Comparison of ENCODE assay signal across 14 cellular contexts in the genomic region with DNA sequence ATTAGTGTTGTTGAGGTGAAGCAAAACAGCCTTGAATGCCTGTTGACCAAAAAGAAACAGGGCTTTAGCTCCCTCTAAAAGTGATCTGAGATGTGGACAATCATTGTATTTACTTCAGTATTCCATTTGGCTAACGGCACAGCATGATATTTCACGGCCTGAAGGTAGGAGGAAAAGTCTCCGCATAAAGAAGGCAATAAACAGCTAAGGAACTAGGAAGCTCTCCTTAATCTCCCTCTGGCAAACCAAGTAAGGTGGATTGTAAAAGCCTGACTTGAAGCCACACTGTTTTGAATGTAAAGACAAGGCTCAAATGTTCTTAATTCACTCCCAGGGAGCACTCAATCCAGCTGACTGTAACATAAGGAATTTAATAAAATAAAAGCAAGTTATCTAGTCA.
DNase-seq lines count a peak whose midpoint lies in the region; FAIRE-seq and TF ChIP-seq lines count a peak whose summit lies in the region.
"Had no signal": no experiment of that assay in that cellular context is flagged by ENCODE, and none has a peak within 500 bp of the region (broad histone marks: within the 10 kb centered on the region; RNA-seq: fewer than 3 reads in every experiment).

No MANE protein-coding gene starts in this region.

- H3K18ac ChIP-seq in H1 (ENCODE audit: extremely low read depth, low read length) = no peak overlapping the region

- no peak overlapping the region for H2BK120ac ChIP-seq in H1 (replicated peaks; ENCODE audit: low read depth, low read length)

- no peak for TF ChIP-seq RAD21 in H1 (IDR thresholded peaks at IDR 0.05 in 1 of 2, conservative IDR thresholded peaks at IDR 0.05 in 1 of 2; ENCODE audit: low read depth in 2 of 2, low read length in 2 of 2)

- peak overlapping the region; percentile 50 for H3K27ac Mint-ChIP-seq in nephron progenitor cell
- H3K27ac Mint-ChIP-seq in activated naive CD4-positive, alpha-beta T cell treated with anti-CD3 and anti-CD28 coated beads, Interleukin-2, amount 10 ng/mL, durations not matched to agents 7 days and 5 days = no peak overlapping the region
- H3K27ac Mint-ChIP-seq: CD8-positive, alpha-beta memory T cell; IgD-negative memory B cell had no signal

- 0 out of 2 replicates have a peak overlapping the region, but pooled peaks have one; percentile 71 for H2AFZ ChIP-seq in H1 (ENCODE audit: low read length)

- H3K23me2 ChIP-seq in H1 (ENCODE audit: low read depth, low read length) = no peaks in the 10 kb centered on the region; the same call in 1 of the 2 replicates

- H3K36me3 Mint-ChIP-seq in nephron progenitor cell (ENCODE audit: low read depth) = no peaks in the 10 kb centered on the region
- H3K36me3 Mint-ChIP-seq in activated naive CD4-positive, alpha-beta T cell treated with anti-CD3 and anti-CD28 coated beads, Interleukin-2, amount 10 ng/mL, durations not matched to agents 7 days and 5 days = no peaks in the 10 kb centered on the region
- H3K36me3 Mint-ChIP-seq: CD8-positive, alpha-beta memory T cell had no signal

- H2BK5ac ChIP-seq in H1 (ENCODE audit: low read depth, low read length) = no peak overlapping the region

- H4K91ac ChIP-seq in H1 (replicated peaks; ENCODE audit: insufficient read length, low read length) = no peak overlapping the region

- WGBS in H1 (ENCODE audit: extremely low coverage in 1 of 2, insufficient coverage in 1 of 2, insufficient read length in 1 of 2, insufficient replicate concordance in 2 of 2, low coverage in 1 of 2, low lambda C conversion rate in 2 of 2, missing lambda C conversion rate in 1 of 2), 2 experiments = 90% methylated on average over 3 of the region's 3 CpGs; no CpG with 5 or more reads in 1 of the 2 experiments

- CTCF ChIA-PET in H1 (lab: Charles Lee; ENCODE audit: partially characterized antibody) = interaction anchor here (0.6 to 1.3 kb wide), 3 partner anchors 21 to 158 kb away, joined by 3 to 4 read pairs (median 3); no protein-coding TSS in a partner anchor
- CTCF ChIA-PET in activated naive CD4-positive, alpha-beta T cell treated with anti-CD3 and anti-CD28 coated beads, Interleukin-2, amount 10 ng/mL, durations not matched to agents 7 days and 5 days (lab: Charles Lee) = no interaction called here

- TF ChIP-seq CTCF in H1 (IDR thresholded peaks at IDR 0.05; ENCODE audit: control extremely low read depth in 1 of 3, insufficient read depth in 1 of 3, low read depth in 1 of 3, low read length in 3 of 3) (no peak), nephron progenitor cell (IDR thresholded peaks at IDR 0.05) (no peak), brain microvascular endothelial cell (IDR thresholded peaks at IDR 0.05; ENCODE audit: low read depth, low read length, missing control alignments) (no peak)

- no peak for TF ChIP-seq EP300 in H1 (IDR thresholded peaks at IDR 0.05; ENCODE audit: borderline replicate concordance in 1 of 2, low read depth in 2 of 2, low read length in 2 of 2)

- H3K4me3 Mint-ChIP-seq in nephron progenitor cell = no peak overlapping the region
- H3K4me3 Mint-ChIP-seq in activated naive CD4-positive, alpha-beta T cell treated with anti-CD3 and anti-CD28 coated beads, Interleukin-2, amount 10 ng/mL, durations not matched to agents 7 days and 5 days = no peak overlapping the region
- H3K4me3 Mint-ChIP-seq: CD8-positive, alpha-beta memory T cell; H9; IgD-negative memory B cell had no signal

- no peaks in the 10 kb centered on the region for H3K36me3 ChIP-seq in H1 (ENCODE audit: control insufficient read depth in 2 of 4, insufficient read depth in 4 of 4, low read length in 3 of 4)
- H3K36me3 ChIP-seq in brain microvascular endothelial cell (replicated peaks) = no peaks in the 10 kb centered on the region

- no peak overlapping the region for H3K9ac ChIP-seq in H1 (replicated peaks in 1 of 4; ENCODE audit: extremely low read depth in 1 of 4, low read depth in 3 of 4, low read length in 3 of 4)

- no peak for TF ChIP-seq POLR2A in H1 (IDR thresholded peaks at IDR 0.05; ENCODE audit: control extremely low read depth in 1 of 2, low read depth in 2 of 2, low read length in 2 of 2)

- H3K23ac ChIP-seq in H1 (ENCODE audit: insufficient read length) = no peak overlapping the region

- POLR2A ChIA-PET in H1 (lab: Charles Lee; ENCODE audit: partially characterized antibody) = no interaction called here

- no peak overlapping the region for H3K14ac ChIP-seq in H1 (ENCODE audit: insufficient read length)

- H3K27me3 Mint-ChIP-seq in nephron progenitor cell (ENCODE audit: low read depth, poor library complexity) = no peaks in the 10 kb centered on the region
- H3K27me3 Mint-ChIP-seq in activated naive CD4-positive, alpha-beta T cell treated with anti-CD3 and anti-CD28 coated beads, Interleukin-2, amount 10 ng/mL, durations not matched to agents 7 days and 5 days = no peaks in the 10 kb centered on the region
- H3K27me3 Mint-ChIP-seq: CD8-positive, alpha-beta memory T cell; IgD-negative memory B cell had no signal

- H2BK20ac ChIP-seq in H1 (ENCODE audit: low read length) = no peak overlapping the region

- no peak overlapping the region for H2BK15ac ChIP-seq in H1 (ENCODE audit: low read length)

- H2BK12ac ChIP-seq in H1 (ENCODE audit: low read depth, low read length) = no peak overlapping the region

- H3K79me2 ChIP-seq in H1 (ENCODE audit: control insufficient read depth in 1 of 2, insufficient read depth in 2 of 2, low read length in 2 of 2) = no peaks in the 10 kb centered on the region

- no peaks in the 10 kb centered on the region for H4K20me1 ChIP-seq in H1 (replicated peaks in 1 of 2; ENCODE audit: control insufficient read depth in 1 of 2, insufficient read depth in 2 of 2, low read length in 2 of 2)

- DNase-seq in NCI-H82 (lab: John Stamatoyannopoulos, UW) (peak; percentile 44), NCI-H82 treated with DMSO at 0.1 percent for 48 hours (lab: John Stamatoyannopoulos, UW; ENCODE audit: unreplicated experiment) (no peak), H1 (ENCODE audit: low read depth in 1 of 2, low spot score in 2 of 2) (no peak), nephron progenitor cell (no peak), brain microvascular endothelial cell (no peak), NCI-H748 (lab: John Stamatoyannopoulos, UW; ENCODE audit: unreplicated experiment) (no peak)
- DNase-seq in activated naive CD4-positive, alpha-beta T cell treated with anti-CD3 and anti-CD28 coated beads, Interleukin-2, amount 10 ng/mL, durations not matched to agents 7 days and 5 days = no peak
- DNase-seq: Caco-2; CD8-positive, alpha-beta memory T cell; DND-41; GF-D8; H9 had no signal

- H3K9me3 Mint-ChIP-seq in nephron progenitor cell = peaks cover 16% of the 10 kb centered on the region
- H3K9me3 Mint-ChIP-seq in activated naive CD4-positive, alpha-beta T cell treated with anti-CD3 and anti-CD28 coated beads, Interleukin-2, amount 10 ng/mL, durations not matched to agents 7 days and 5 days = no peaks in the 10 kb centered on the region

- no peaks in the 10 kb centered on the region for H3K4me1 Mint-ChIP-seq in nephron progenitor cell
- H3K4me1 Mint-ChIP-seq in activated naive CD4-positive, alpha-beta T cell treated with anti-CD3 and anti-CD28 coated beads, Interleukin-2, amount 10 ng/mL, durations not matched to agents 7 days and 5 days = no peaks in the 10 kb centered on the region
- H3K4me1 Mint-ChIP-seq: CD8-positive, alpha-beta memory T cell; IgD-negative memory B cell had no signal

- H3K4ac ChIP-seq in H1 (replicated peaks; ENCODE audit: insufficient read length, low read depth, low read length) = no peak overlapping the region

- H3K27ac ChIP-seq in H1 (ENCODE audit: low read depth, low read length) (no peak overlapping the region), brain microvascular endothelial cell (no peak overlapping the region)
- H3K27ac ChIP-seq: 22Rv1 had no signal

- H3K4me3 ChIP-seq in H1 (ENCODE audit: extremely low read depth in 1 of 4, insufficient read depth in 2 of 4, low read depth in 3 of 4, low read length in 4 of 4) (no peak overlapping the region), brain microvascular endothelial cell (ENCODE audit: low read depth, low read length) (no peak overlapping the region)

- H3K27me3 ChIP-seq in H1 (replicated peaks in 1 of 4; ENCODE audit: control insufficient read depth in 3 of 4, extremely low read depth in 1 of 4, insufficient read depth in 3 of 4, low read length in 3 of 4) (no peaks in the 10 kb centered on the region), brain microvascular endothelial cell (replicated peaks) (no peaks in the 10 kb centered on the region)

- in situ Hi-C loops in brain microvascular endothelial cell (cut with HindIII; ENCODE audit: low pct_ligation_motif_present, low sequenced_read_pairs) = no loop called here

- H3K4me2 ChIP-seq in H1 (ENCODE audit: insufficient read depth in 1 of 2, low read depth in 2 of 2, low read length in 2 of 2) = no peak overlapping the region

- H3K9me3 ChIP-seq in H1 (ENCODE audit: insufficient read depth in 2 of 2, low read depth in 1 of 2, low read length in 1 of 2) = no peaks in the 10 kb centered on the region
- H3K9me3 ChIP-seq: Caco-2 had no signal

- no peak overlapping the region for H2AK5ac ChIP-seq in H1 (ENCODE audit: low read depth, low read length)

- no peaks in the 10 kb centered on the region for H3K79me1 ChIP-seq in H1 (ENCODE audit: low read depth, low read length)

- FAIRE-seq in H1 (lab: Jason Lieb, UNC) = no peak

- peaks cover 0 to 5% (median 0%) of the 10 kb centered on the region in 4 experiments; a peak in 2 of 7 replicates for H3K4me1 ChIP-seq in H1 (replicated peaks in 1 of 4; ENCODE audit: control insufficient read depth in 3 of 4, insufficient read depth in 4 of 4, low read length in 3 of 4)
- H3K4me1 ChIP-seq: Caco-2 had no signal

- no peak overlapping the region for H4K8ac ChIP-seq in H1 (ENCODE audit: extremely low read depth, insufficient read depth, low read length)

- no peak overlapping the region for H3K56ac ChIP-seq in H1 (replicated peaks; ENCODE audit: insufficient read length, low read depth, low read length)

- no peak overlapping the region for H4K5ac ChIP-seq in H1 (ENCODE audit: insufficient read length, low read depth, low read length)

TF ChIP-seq in H1, 55 proteins besides CTCF, POLR2A, EP300 and RAD21 (continues in another document):
- TF ChIP-seq CHD1 (IDR thresholded peaks at IDR 0.05; ENCODE audit: low read depth, low read length) = no peak
- TF ChIP-seq CEBPB (IDR thresholded peaks at IDR 0.05; ENCODE audit: low read depth, low read length) = no peak
- no peak for TF ChIP-seq SP4 (IDR thresholded peaks at IDR 0.05; ENCODE audit: low read length)
- TF ChIP-seq PHF8 (conservative IDR thresholded peaks at IDR 0.05; ENCODE audit: low read depth, low read length) = no peak
- TF ChIP-seq, protein P1, sequence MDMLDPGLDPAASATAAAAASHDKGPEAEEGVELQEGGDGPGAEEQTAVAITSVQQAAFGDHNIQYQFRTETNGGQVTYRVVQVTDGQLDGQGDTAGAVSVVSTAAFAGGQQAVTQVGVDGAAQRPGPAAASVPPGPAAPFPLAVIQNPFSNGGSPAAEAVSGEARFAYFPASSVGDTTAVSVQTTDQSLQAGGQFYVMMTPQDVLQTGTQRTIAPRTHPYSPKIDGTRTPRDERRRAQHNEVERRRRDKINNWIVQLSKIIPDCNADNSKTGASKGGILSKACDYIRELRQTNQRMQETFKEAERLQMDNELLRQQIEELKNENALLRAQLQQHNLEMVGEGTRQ (IDR thresholded peaks at IDR 0.05; ENCODE audit: low read length) = no peak
- no peak for TF ChIP-seq SIRT6 (IDR thresholded peaks at IDR 0.05; ENCODE audit: low read length)
- TF ChIP-seq RBBP5 (IDR thresholded peaks at IDR 0.05; ENCODE audit: borderline replicate concordance, low read depth, low read length) = no peak
